8 cellular contexts compared by ENCODE assay signal in genomic region chr14:103522649-103523582, GRCh38. TPM values are rescaled to one million over a fixed set of nuclear protein-coding genes. Genes with fewer than 3 reads are reported as not detected.
DNase-seq lines count a peak whose midpoint lies in the region; FAIRE-seq and TF ChIP-seq lines count a peak whose summit lies in the region.

CKB (minus strand) TSS chr14:103522830; CDS start chr14:103522493, 337 bp downstream.

- peak within 1 kb of the TSS in 1 of 7 donors; percentile 12 for H3K27ac Mint-ChIP-seq in CD14-positive monocyte

- H4K20me1 ChIP-seq in OCI-LY3 (ENCODE audit: insufficient read depth, low read length) (no peaks in the 10 kb centered on the region), smooth muscle cell (ENCODE audit: low read depth) (peaks cover 6% of the 10 kb centered on the region)

- H3K79me2 ChIP-seq in OCI-LY3 (ENCODE audit: low read length) (peaks cover 23% of the 10 kb centered on the region), smooth muscle cell (ENCODE audit: low read depth) (no peaks in the 10 kb centered on the region)

- peaks cover 0 to 16% (median 6%) of the 10 kb centered on the region in 7 donors for H3K9me3 Mint-ChIP-seq in CD14-positive monocyte

- no peak for TF ChIP-seq CTCF in CD14-positive monocyte (IDR thresholded peaks at IDR 0.05)
- no peak for TF ChIP-seq CTCF in HL-60 (IDR thresholded peaks at IDR 0.05; ENCODE audit: insufficient read depth, low read length)
- TF ChIP-seq CTCF in OCI-LY3 (IDR thresholded peaks at IDR 0.05; ENCODE audit: low read depth, low read length): no peak
- TF ChIP-seq CTCF in kidney (IDR thresholded peaks at IDR 0.05; ENCODE audit: borderline replicate concordance, extremely low read depth, insufficient read depth): no peak
- no peak for TF ChIP-seq CTCF in smooth muscle cell (IDR thresholded peaks at IDR 0.05; ENCODE audit: borderline replicate concordance, insufficient read depth, poor library complexity, severe bottlenecking)

- intact Hi-C loops in CD14-positive monocyte (cut with micrococcal nuclease): loop anchor here in 1 of 2 donors (5.0 to 10.0 kb wide), 2 partner anchors 39 to 188 kb away; partner anchors contain the start of genes BAG5, COA8 and EIF5
- intact Hi-C loops in kidney (cut with DNase I): no loop called here

- H3K4me2 ChIP-seq in OCI-LY3 (ENCODE audit: low read length): peak within 1 kb of the TSS; percentile 82
- H3K4me2 ChIP-seq in smooth muscle cell: peak within 1 kb of the TSS; percentile 93

- H3K9ac ChIP-seq in OCI-LY3 (ENCODE audit: low read length) (peak within 1 kb of the TSS; percentile 83), kidney (ENCODE audit: low read length in 2 of 2) (peak within 1 kb of the TSS; percentile 14 to 46), smooth muscle cell (ENCODE audit: low read depth) (peak within 1 kb of the TSS; percentile 22)

- H3K27me3 Mint-ChIP-seq in CD14-positive monocyte (ENCODE audit: low read depth in 3 of 3): peaks cover 43 to 56% (median 45%) of the 10 kb centered on the region in 3 donors

- no peaks in the 10 kb centered on the region for H3F3A ChIP-seq in smooth muscle cell (ENCODE audit: low read depth)

- no peak for DNase-seq in CD14-positive monocyte (ENCODE audit: low spot score)
- no peak for DNase-seq in HL-60 (ENCODE audit: low read depth in 1 of 2, low spot score in 1 of 2)
- peak; percentile 87 for DNase-seq in cerebellar cortex (ENCODE audit: low spot score)
- DNase-seq in kidney: peak; percentile 93
- DNase-seq in smooth muscle cell (lab: John Stamatoyannopoulos, UW; ENCODE audit: unreplicated experiment): no peak
- no peak for DNase-seq in GF-D8 (lab: John Stamatoyannopoulos, UW)
- no peak for DNase-seq in NK-92 treated with Interleukin-12 subunit alpha and Interleukin-12 subunit beta, amount 100 ng/mL, for 24 hours (lab: John Stamatoyannopoulos, UW)

- H3K4me3 Mint-ChIP-seq in CD14-positive monocyte: peak within 1 kb of the TSS; percentile 75 to 83

- WGBS in smooth muscle cell (ENCODE audit: low lambda C conversion rate): 5% methylated on average over 53 of the region's 107 CpGs

- no peaks in the 10 kb centered on the region for H3K9me3 ChIP-seq in OCI-LY3 (ENCODE audit: insufficient read depth, low read length)
- H3K9me3 ChIP-seq in kidney (ENCODE audit: control insufficient read depth in 1 of 2, low read length in 2 of 2): no peaks in the 10 kb centered on the region
- H3K9me3 ChIP-seq in smooth muscle cell (replicated peaks; ENCODE audit: low read depth): no peaks in the 10 kb centered on the region

- H3K4me1 Mint-ChIP-seq in CD14-positive monocyte: peaks cover 38% of the 10 kb centered on the region

- peaks cover 65% of the 10 kb centered on the region for H3K4me1 ChIP-seq in OCI-LY3 (ENCODE audit: low read length)
- peaks cover 37 to 54% of the 10 kb centered on the region in 2 donors for H3K4me1 ChIP-seq in kidney (ENCODE audit: control insufficient read depth in 1 of 2, insufficient read depth in 1 of 2, low read depth in 1 of 2, low read length in 2 of 2)
- peaks cover 17% of the 10 kb centered on the region for H3K4me1 ChIP-seq in smooth muscle cell (ENCODE audit: low read depth)

- peaks cover 19% of the 10 kb centered on the region for H3K36me3 ChIP-seq in OCI-LY3 (replicated peaks; ENCODE audit: low read depth, low read length)
- no peaks in the 10 kb centered on the region for H3K36me3 ChIP-seq in kidney (ENCODE audit: control insufficient read depth in 1 of 2, insufficient read depth in 2 of 2, low read length in 2 of 2)
- no peaks in the 10 kb centered on the region for H3K36me3 ChIP-seq in smooth muscle cell (ENCODE audit: low read depth)

- H2AFZ ChIP-seq in OCI-LY3 (ENCODE audit: low read depth, low read length) (peak within 1 kb of the TSS; percentile 37; the same call in 1 of the 2 replicates), smooth muscle cell (ENCODE audit: low read depth) (no peak within 1 kb of the TSS)

- H3K4me3 ChIP-seq in HL-60 (replicated peaks; ENCODE audit: insufficient read depth, low read length) (peak within 1 kb of the TSS; percentile 35), OCI-LY3 (ENCODE audit: low read length) (peak within 1 kb of the TSS; percentile 76), kidney (ENCODE audit: low read length in 2 of 2) (peak within 1 kb of the TSS; percentile 32 to 48), smooth muscle cell (peak within 1 kb of the TSS; percentile 56)

- H3K36me3 Mint-ChIP-seq in CD14-positive monocyte: peaks cover 0 to 9% of the 10 kb centered on the region in 2 donors

- peaks cover 17% of the 10 kb centered on the region for H3K27me3 ChIP-seq in HL-60 (ENCODE audit: insufficient read depth, poor library complexity, severe bottlenecking)
- no peaks in the 10 kb centered on the region for H3K27me3 ChIP-seq in OCI-LY3 (ENCODE audit: low read depth, low read length)
- peaks cover 19% of the 10 kb centered on the region for H3K27me3 ChIP-seq in smooth muscle cell (ENCODE audit: low read depth)

- H3K27ac ChIP-seq in HL-60 (replicated peaks): no peak within 1 kb of the TSS
- H3K27ac ChIP-seq in OCI-LY3 (ENCODE audit: low read length): peak within 1 kb of the TSS; percentile 82
- H3K27ac ChIP-seq in kidney (ENCODE audit: low read depth in 2 of 2, low read length in 2 of 2): peak within 1 kb of the TSS; percentile 79 to 85
- no peak within 1 kb of the TSS for H3K27ac ChIP-seq in smooth muscle cell (ENCODE audit: low read depth)

- no peak for FAIRE-seq in kidney (lab: Jason Lieb, UNC)

RNA-seq across cellular contexts. Expression of gene CKB, which starts in this region (rescaled TPM):
- polyA plus RNA-seq in CD14-positive monocyte: 1 to 10 TPM in 1 of 2 donors, under 1 TPM in 1; 0.76 to 2.7 TPM
- 539 TPM for total RNA-seq in kidney
- 916 TPM for polyA plus RNA-seq in kidney (ENCODE audit: insufficient read depth, low read depth, low replicate concordance)
- 19.8 and 25.7 TPM in 2 replicates for total RNA-seq in smooth muscle cell
- 62.9 and 107 TPM in 2 replicates for polyA plus RNA-seq in smooth muscle cell

Comparison
In these comparisons a context has a peak if more than half of its experiments do, and no peak if none do; other contexts are left out.
1. RNA of gene CKB (total RNA-seq): 539 TPM in kidney (single experiment); 19.8 to 25.7 TPM in smooth muscle cell; every median in the first group is over 10 times any median in the second.
2. RNA of gene CKB (polyA plus RNA-seq): 916 TPM in kidney (single experiment) and 62.9 to 107 TPM in smooth muscle cell; 0.76 to 2.7 TPM in CD14-positive monocyte; every median in the first group is over 10 times any median in the second.
3. DNase-seq: peak in cerebellar cortex (single experiment) and kidney (single experiment); none in CD14-positive monocyte (single experiment), HL-60 (0 of 2), smooth muscle cell (single experiment), GF-D8 (single experiment) and NK-92 treated with Interleukin-12 subunit alpha and Interleukin-12 subunit beta, amount 100 ng/mL, for 24 hours (single experiment).
4. H3K27ac ChIP-seq: peak in OCI-LY3 (single experiment) and kidney (2 of 2); none in HL-60 (single experiment) and smooth muscle cell (single experiment).
5. H3K9ac ChIP-seq: peak in every context shown above with its lines; median percentile 83 in OCI-LY3; 30 in kidney; 22 in smooth muscle cell.
6. Peak in every context shown above with its lines, with median percentiles within 50 percentile points of each other: H3K4me3 ChIP-seq.